ENCODE assay signal across 16 cellular contexts in genomic region chr14:81589381-81590065, GRCh38.
"Had no signal": no experiment of that assay in that cellular context is flagged by ENCODE, and none has a peak within 500 bp of the region (broad histone marks: within the 10 kb centered on the region; RNA-seq: fewer than 3 reads in every experiment).

No MANE protein-coding gene starts in this region.

- DNase-seq: activated CD4-positive, alpha-beta memory T cell treated with anti-CD3 and anti-CD28 coated beads for 36 hours; activated CD8-positive, alpha-beta memory T cell treated with anti-CD3 and anti-CD28 coated beads, Interleukin-2, amount 50 U/mL, for 4 hours; activated naive CD4-positive, alpha-beta T cell; activated T-cell treated with anti-CD3 and anti-CD28 coated beads, Interleukin-2, amount 50 U/mL, for 72 hours; aorta; endodermal cell; glutamatergic neuron; mucosa of descending colon; naive thymus-derived CD8-positive, alpha-beta T cell; occipital lobe; right lobe of liver; stimulated activated CD4-positive, alpha-beta T cell treated with anti-CD3 and anti-CD28 coated beads, Interleukin-1b, Interleukin-23, amount 100 ng/mL, for 48 hours; stimulated activated naive B cell treated with anti-CD40 and anti-IgM and Interleukin-4, amounts not matched to agents 10 μg/mL and 1 μg/mL and 100 μg/mL, for 72 hours; substantia nigra; trophoblast cell had no signal

- ATAC-seq: activated T-cell treated with anti-CD3 and anti-CD28 coated beads, Interleukin-2, amount 50 U/mL, for 72 hours; mucosa of descending colon; naive thymus-derived CD8-positive, alpha-beta T cell; right lobe of liver; stimulated activated naive B cell treated with anti-CD40 and anti-IgM and Interleukin-4, amounts not matched to agents 10 μg/mL and 1 μg/mL and 100 μg/mL, for 72 hours had no signal

- H3K4me3 ChIP-seq: breast epithelium, mucosa of descending colon, right lobe of liver had no signal

- H3K27ac ChIP-seq: right lobe of liver had no signal

- H3K27me3 ChIP-seq: breast epithelium, right lobe of liver had no signal

- H3K9me3 ChIP-seq: breast epithelium, mucosa of descending colon, right lobe of liver had no signal

- H3K36me3 ChIP-seq: breast epithelium, right lobe of liver had no signal

- H3K4me1 ChIP-seq: breast epithelium, right lobe of liver had no signal
